1 cellular context compared by ENCODE assay signal in genomic region chr3:71078199-71078598, GRCh38.
TF ChIP-seq lines count a peak whose summit lies in the region.

No MANE protein-coding gene starts in this region.

TF ChIP-seq in IMR-90, 13 proteins besides CTCF, POLR2A, EP300 and RAD21 (continued from another document):
- 0 out of 2 replicates have a peak, but pooled peaks have one; percentile 22 for TF ChIP-seq BHLHE40 (IDR thresholded peaks at IDR 0.05; ENCODE audit: low read depth, low read length)
